In the genomic region with DNA sequence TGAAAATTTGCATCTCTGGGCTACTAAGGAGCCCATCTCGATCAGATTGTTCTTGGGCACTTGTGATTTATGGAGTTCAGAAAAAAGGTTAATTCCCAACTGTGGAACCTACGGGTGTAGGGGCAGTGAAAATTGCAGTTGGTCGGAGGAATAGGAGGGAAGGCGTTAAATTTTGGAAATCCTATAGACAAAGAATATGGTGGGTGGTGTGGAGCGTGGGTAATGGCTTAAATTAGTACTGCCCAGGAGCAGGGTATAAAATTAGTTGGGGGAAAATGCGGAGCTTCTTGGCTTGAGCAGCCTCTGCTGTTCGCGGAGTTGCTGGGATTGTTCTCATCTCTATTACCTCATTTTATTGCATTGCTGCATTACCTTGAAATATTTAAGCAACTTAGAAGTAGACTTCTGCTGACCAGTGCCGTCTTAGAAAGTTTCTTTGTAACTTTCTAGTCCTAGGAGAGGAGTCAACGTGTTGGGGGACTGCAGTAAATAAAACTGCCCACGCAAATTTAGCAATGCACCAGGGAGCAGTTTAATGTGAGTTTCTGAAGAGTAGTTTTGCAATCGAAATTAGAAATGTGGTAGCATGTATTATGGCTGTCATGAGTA, we compare ENCODE assay signal across 8 cellular contexts. TPM values are rescaled to one million over a fixed set of nuclear protein-coding genes. Genes with fewer than 3 reads are reported as not detected.
DNase-seq lines count a peak whose midpoint lies in the region.

No MANE protein-coding gene starts in this region.

- peaks cover 45% of the 10 kb centered on the region for H3K27me3 ChIP-seq in HUES64 (ENCODE audit: insufficient read depth, low read length)

- 2% methylated on average over 12 of the region's 12 CpGs for WGBS in HUES64

- DNase-seq in DMS53 treated with DMSO at 0.1 percent for 48 hours (lab: John Stamatoyannopoulos, UW; ENCODE audit: unreplicated experiment) (peak; percentile 46), glomerular visceral epithelial cell (ENCODE audit: extremely low spot score) (peak; percentile 55), renal cortical epithelial cell (ENCODE audit: low read depth) (peak; percentile 79), islet precursor cell (no peak), DMS79 (lab: John Stamatoyannopoulos, UW) (no peak), NCI-H187 treated with DMSO at 0.1 percent for 48 hours (lab: John Stamatoyannopoulos, UW) (no peak)
- no peak for DNase-seq in activated naive CD4-positive, alpha-beta T cell treated with anti-CD3 and anti-CD28 coated beads for 36 hours

- H3K4me3 Mint-ChIP-seq in activated naive CD4-positive, alpha-beta T cell treated with anti-CD3 and anti-CD28 coated beads for 36 hours: peak overlapping the region; percentile 99

- H3K27ac Mint-ChIP-seq in activated naive CD4-positive, alpha-beta T cell treated with anti-CD3 and anti-CD28 coated beads for 36 hours: peak overlapping the region; percentile 99

- H3K27me3 Mint-ChIP-seq in activated naive CD4-positive, alpha-beta T cell treated with anti-CD3 and anti-CD28 coated beads for 36 hours (ENCODE audit: low read depth): no peaks in the 10 kb centered on the region

- CTCF ChIA-PET in activated naive CD4-positive, alpha-beta T cell treated with anti-CD3 and anti-CD28 coated beads for 36 hours (lab: Charles Lee): interaction anchor here (1.2 to 3.1 kb wide), 6 partner anchors 33 to 318 kb away, joined by 4 to 32 read pairs (median 6); partner anchors contain the start of gene DPH5

- no peak overlapping the region for H3K27ac ChIP-seq in HUES64 (ENCODE audit: low read depth, low read length)

- peaks cover 10% of the 10 kb centered on the region for H3K4me1 ChIP-seq in HUES64 (ENCODE audit: insufficient read depth, low read length)

- H3K9me3 ChIP-seq in HUES64 (ENCODE audit: insufficient read depth, low read depth, low read length): no peaks in the 10 kb centered on the region

- H3K9ac ChIP-seq in HUES64 (ENCODE audit: low read depth, low read length): peak overlapping the region; percentile 44; the same call in 1 of the 2 replicates

- H3K9me3 Mint-ChIP-seq in activated naive CD4-positive, alpha-beta T cell treated with anti-CD3 and anti-CD28 coated beads for 36 hours: peaks cover under 1% of the 10 kb centered on the region

- intact Hi-C loops in activated naive CD4-positive, alpha-beta T cell treated with anti-CD3 and anti-CD28 coated beads for 36 hours (cut with micrococcal nuclease): loop anchor here (1.0 to 5.0 kb wide), 6 partner anchors 170 to 885 kb away; partner anchors contain the start of gene CDC14A

- peaks cover 65% of the 10 kb centered on the region for H3K36me3 Mint-ChIP-seq in activated naive CD4-positive, alpha-beta T cell treated with anti-CD3 and anti-CD28 coated beads for 36 hours (ENCODE audit: low read depth)

- H3K4me1 Mint-ChIP-seq in activated naive CD4-positive, alpha-beta T cell treated with anti-CD3 and anti-CD28 coated beads for 36 hours (ENCODE audit: low read depth): peaks cover 44% of the 10 kb centered on the region

- peak overlapping the region; percentile 66 for H3K4me3 ChIP-seq in HUES64 (ENCODE audit: low read length)

- no peaks in the 10 kb centered on the region for H3K36me3 ChIP-seq in HUES64 (ENCODE audit: insufficient read depth, low read length)

RNA-seq across cellular contexts. Expression of gene S1PR1, which starts 0.5 kb away (rescaled TPM):
- 1.5 TPM for polyA plus RNA-seq in HUES64 (2013, experiment 1 of 2)
- polyA plus RNA-seq in HUES64 (2013, experiment 2 of 2): 2.4 TPM
- total RNA-seq in activated naive CD4-positive, alpha-beta T cell treated with anti-CD3 and anti-CD28 coated beads for 36 hours: 100 to 1,000 TPM; 129 to 131 TPM
- total RNA-seq in renal cortical epithelial cell: 6.8 and 8.2 TPM in 2 replicates

Comparison
In these comparisons a context has a peak if more than half of its experiments do, and no peak if none do; other contexts are left out.
1. DNase-seq: peak in DMS53 treated with DMSO at 0.1 percent for 48 hours (single experiment), glomerular visceral epithelial cell (single experiment) and renal cortical epithelial cell (single experiment); none in activated naive CD4-positive, alpha-beta T cell treated with anti-CD3 and anti-CD28 coated beads for 36 hours (single experiment), islet precursor cell (single experiment), DMS79 (single experiment) and NCI-H187 treated with DMSO at 0.1 percent for 48 hours (single experiment).
2. RNA of gene S1PR1, which starts 0.5 kb away (total RNA-seq): 129 to 131 TPM in activated naive CD4-positive, alpha-beta T cell treated with anti-CD3 and anti-CD28 coated beads for 36 hours; 6.8 to 8.2 TPM in renal cortical epithelial cell; every median in the first group is over 10 times any median in the second.